In the genomic region with DNA sequence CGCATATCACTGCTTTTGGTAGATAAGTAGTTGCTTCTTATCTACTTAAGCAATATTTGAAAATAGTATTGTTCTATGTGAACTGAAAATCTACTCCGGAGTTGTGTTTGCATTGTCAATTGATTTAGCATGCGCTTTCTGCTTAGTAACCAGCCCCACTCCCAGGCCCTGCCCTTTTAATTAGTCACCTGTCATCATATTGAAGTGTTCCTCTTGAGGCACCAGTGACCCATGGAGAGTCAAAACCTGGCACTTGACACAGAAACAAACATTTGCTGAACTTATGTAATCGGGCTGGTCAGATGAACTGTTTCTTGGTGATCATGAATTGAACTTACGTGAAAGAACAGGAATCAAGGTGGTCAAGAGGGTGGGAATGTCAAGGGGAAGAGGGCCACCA, we compare ENCODE assay signal across 15 cellular contexts. TPM values are rescaled to one million over a fixed set of nuclear protein-coding genes. Genes with fewer than 3 reads are reported as not detected.
DNase-seq lines count a peak whose midpoint lies in the region; FAIRE-seq and TF ChIP-seq lines count a peak whose summit lies in the region.
"Had no signal": no experiment of that assay in that cellular context is flagged by ENCODE, and none has a peak within 500 bp of the region (broad histone marks: within the 10 kb centered on the region; RNA-seq: fewer than 3 reads in every experiment).

No MANE protein-coding gene starts in this region.

- no peak for FAIRE-seq in small intestine (lab: Jason Lieb, UNC)
- FAIRE-seq: keratinocyte had no signal

- no peaks in the 10 kb centered on the region for H3K36me3 ChIP-seq in small intestine (ENCODE audit: control insufficient read depth in 2 of 2, insufficient read depth in 2 of 2, low read length in 2 of 2)
- H3K36me3 ChIP-seq: BLaER1 treated with 17β-estradiol and CSF1 and Interleukin-3, amounts not matched to agents 10 nM and 100 nM; colonic mucosa; HAP-1; ovary had no signal

- no peaks in the 10 kb centered on the region for H3K9me3 ChIP-seq in small intestine (ENCODE audit: control insufficient read depth, low read depth)
- H3K9me3 ChIP-seq: BLaER1 treated with 17β-estradiol and CSF1 and Interleukin-3, amounts not matched to agents 10 nM and 100 nM; colonic mucosa; HAP-1; ovary had no signal

- no peaks in the 10 kb centered on the region for H3K4me1 ChIP-seq in small intestine (ENCODE audit: control insufficient read depth in 2 of 2, insufficient read depth in 1 of 2, low read depth in 1 of 2, low read length in 1 of 2)
- H3K4me1 ChIP-seq: colonic mucosa, HAP-1 had no signal

- WGBS in small intestine, 3 donors: 62 to 79% (median 72%) methylated on average over 5 of the region's 5 CpGs

- H3K4me3 ChIP-seq in epithelial cell of esophagus (ENCODE audit: low read length) (no peak overlapping the region), small intestine (ENCODE audit: low read depth in 1 of 2, low read length in 2 of 2) (no peak overlapping the region)
- H3K4me3 ChIP-seq: BLaER1 treated with 17β-estradiol and CSF1 and Interleukin-3, amounts not matched to agents 10 nM and 100 nM; colonic mucosa; HAP-1; ovary; PC-9 had no signal

- no peak overlapping the region for H3K27ac ChIP-seq in small intestine (ENCODE audit: low read depth in 1 of 2, low read length in 1 of 2)
- H3K27ac ChIP-seq: BLaER1 treated with 17β-estradiol and CSF1 and Interleukin-3, amounts not matched to agents 10 nM and 100 nM; colonic mucosa; ovary; PC-9 had no signal

- no peak for TF ChIP-seq CTCF in epithelial cell of esophagus (IDR thresholded peaks at IDR 0.05; ENCODE audit: insufficient read depth, low read depth, low read length, missing control alignments)

- H3K27me3 ChIP-seq in small intestine (ENCODE audit: control insufficient read depth in 2 of 2, insufficient read depth in 2 of 2, low read length in 2 of 2): no peaks in the 10 kb centered on the region
- H3K27me3 ChIP-seq: BLaER1 treated with 17β-estradiol and CSF1 and Interleukin-3, amounts not matched to agents 10 nM and 100 nM; colonic mucosa; ovary had no signal

- DNase-seq in NCI-H1105 (lab: John Stamatoyannopoulos, UW) (peak; percentile 76), NCI-H2196 treated with DMSO at 0.1 percent for 48 hours (lab: John Stamatoyannopoulos, UW; ENCODE audit: unreplicated experiment) (peak; percentile 52), epithelial cell of esophagus (ENCODE audit: low read depth) (peak; percentile 35), small intestine (peak; percentile 27), T-helper 9 cell (no peak), GM19238 (ENCODE audit: insufficient read length, low spot score) (no peak)
- DNase-seq in activated T-cell treated with anti-CD3 and anti-CD28 coated beads, Interleukin-2, amount 50 U/mL, for 48 hours: no peak
- DNase-seq: activated CD8-positive, alpha-beta memory T cell treated with anti-CD3 and anti-CD28 coated beads for 24 hours; colonic mucosa; stimulated activated CD4-positive, alpha-beta T cell treated with anti-CD3 and anti-CD28 coated beads, Interleukin-12 subunit alpha, Interleukin-12 subunit beta, amount 100 ng/mL, for 4 hours had no signal

RNA-seq across cellular contexts. Expression of gene CDHR3, which starts 27.8 kb away (rescaled TPM):
- 1 to 10 TPM; 4.1 to 6.3 (median 4.6) TPM for polyA plus RNA-seq in small intestine

RNA-seq across cellular contexts. Expression of gene ATXN7L1, which starts 58.9 kb away (rescaled TPM):
- 10 to 100 TPM in 2 of 3 donors, 1 to 10 TPM in 1; 9.7 to 50.8 (median 30.3) TPM for polyA plus RNA-seq in small intestine

Comparison
In these comparisons a context has a peak if more than half of its experiments do, and no peak if none do; other contexts are left out.
1. DNase-seq: peak in NCI-H1105 (single experiment), NCI-H2196 treated with DMSO at 0.1 percent for 48 hours (single experiment), epithelial cell of esophagus (single experiment) and small intestine (single experiment); none in T-helper 9 cell (single experiment), GM19238 (single experiment) and activated T-cell treated with anti-CD3 and anti-CD28 coated beads, Interleukin-2, amount 50 U/mL, for 48 hours (0 of 2).